In the genomic region with DNA sequence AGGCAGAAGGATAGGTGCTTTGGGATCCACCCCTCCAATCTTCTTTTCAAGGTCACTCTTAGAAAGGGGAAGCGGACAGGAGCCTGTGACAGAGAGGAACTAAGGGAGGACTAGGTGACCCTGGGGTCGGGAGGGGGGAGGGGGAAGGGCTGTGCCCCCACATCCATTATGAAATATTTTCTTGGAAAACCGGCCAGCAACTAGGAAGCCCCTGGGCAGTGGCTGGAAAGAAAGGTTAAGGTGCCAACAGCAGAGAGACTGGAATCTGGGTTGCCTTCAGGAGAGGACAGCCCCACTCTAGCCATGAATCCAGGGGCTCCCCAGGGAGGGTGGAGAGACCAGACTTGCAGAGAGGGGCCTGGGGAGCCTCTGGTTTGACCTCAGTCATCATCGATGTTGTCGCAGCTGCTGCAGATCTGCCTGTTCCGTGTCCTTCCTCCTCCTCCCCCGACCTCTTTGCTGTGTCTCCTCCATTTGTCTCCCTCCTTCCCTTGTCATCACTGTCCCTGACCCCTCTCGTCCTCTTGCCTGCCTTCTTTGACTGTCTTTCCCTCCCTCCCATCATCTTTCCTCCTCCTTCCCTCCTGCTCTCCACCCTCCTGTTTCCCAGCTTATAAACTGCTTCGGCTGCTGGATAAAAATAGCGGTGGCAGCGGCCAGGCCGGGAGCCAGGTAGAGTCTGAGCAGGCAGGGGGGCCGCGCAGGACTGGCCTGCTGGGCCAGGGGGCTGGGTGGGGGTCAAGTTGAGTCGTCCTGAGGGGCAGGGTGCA, we compare ENCODE assay signal across 8 cellular contexts. TPM values are rescaled to one million over a fixed set of nuclear protein-coding genes. Genes with fewer than 3 reads are reported as not detected.
DNase-seq lines count a peak whose midpoint lies in the region; ATAC-seq and TF ChIP-seq lines count a peak whose summit lies in the region.
"Had no signal": no experiment of that assay in that cellular context is flagged by ENCODE, and none has a peak within 500 bp of the region (broad histone marks: within the 10 kb centered on the region; RNA-seq: fewer than 3 reads in every experiment).

No MANE protein-coding gene starts in this region.

- 46% methylated on average over 15 of the region's 15 CpGs for WGBS in prostate gland

- intact Hi-C loops in prostate gland (cut with DNase I) = no loop called here

- no peaks in the 10 kb centered on the region for H4K20me1 ChIP-seq in Loucy (ENCODE audit: insufficient read depth, low read length, poor library complexity, severe bottlenecking)

- H3K9me3 ChIP-seq in Loucy (ENCODE audit: insufficient read depth, low read depth, low read length) (no peaks in the 10 kb centered on the region), prostate gland (no peaks in the 10 kb centered on the region)

- H3K36me3 ChIP-seq in Loucy (ENCODE audit: insufficient read depth, low read length) (peaks cover 5% of the 10 kb centered on the region; the same call in 1 of the 2 replicates), prostate gland (no peaks in the 10 kb centered on the region)

- H3K4me2 ChIP-seq in Loucy (ENCODE audit: low read depth, low read length, poor library complexity, severe bottlenecking) = peak overlapping the region; percentile 85

- H3K4me1 ChIP-seq in Loucy (ENCODE audit: insufficient read depth, low read length, poor library complexity, severe bottlenecking) (peaks cover 38% of the 10 kb centered on the region), prostate gland (replicated peaks) (peaks cover 10% of the 10 kb centered on the region)

- ATAC-seq in GM18511 (IDR thresholded peaks at IDR 0.05; ENCODE audit: unreplicated experiment) = no peak

- H2AFZ ChIP-seq in Loucy (ENCODE audit: low read length) = no peak overlapping the region

- H3K27ac ChIP-seq in coronary artery (peak overlapping the region; percentile 69 to 87), prostate gland (peak overlapping the region; percentile 34 to 44)
- H3K27ac ChIP-seq: epithelial cell of prostate had no signal

- TF ChIP-seq POLR2A in prostate gland (IDR thresholded peaks at IDR 0.05) = no peak

- H3K27me3 ChIP-seq in Loucy (ENCODE audit: insufficient read depth, low read length, poor library complexity, severe bottlenecking) = no peaks in the 10 kb centered on the region
- no peaks in the 10 kb centered on the region for H3K27me3 ChIP-seq in prostate gland (replicated peaks; ENCODE audit: insufficient read depth)

- TF ChIP-seq CTCF in Loucy (conservative IDR thresholded peaks at IDR 0.05; ENCODE audit: low read length) (no peak), coronary artery (IDR thresholded peaks at IDR 0.05) (no peak), prostate gland (IDR thresholded peaks at IDR 0.05) (no peak)

- H3K9me2 ChIP-seq in Loucy (replicated peaks; ENCODE audit: low read depth, low read length) = no peaks in the 10 kb centered on the region

- H3F3A ChIP-seq in Loucy (ENCODE audit: low read depth) = 0 out of 2 replicates have a peak, but pooled peaks cover 3% of the 10 kb centered on the region

- no peak for DNase-seq in coronary artery (ENCODE audit: low spot score)
- DNase-seq in prostate gland (ENCODE audit: low spot score) = no peak
- DNase-seq in medulla oblongata (ENCODE audit: extremely low spot score) = no peak
- no peak for DNase-seq in NK-92 (lab: John Stamatoyannopoulos, UW; ENCODE audit: unreplicated experiment)
- DNase-seq: NCI-H345 had no signal

- peak overlapping the region; percentile 39 for H3K9ac ChIP-seq in Loucy (ENCODE audit: low read depth, low read length, poor library complexity, severe bottlenecking)

- no peak overlapping the region for H3K4me3 ChIP-seq in Loucy (ENCODE audit: low read length, poor library complexity, severe bottlenecking)
- H3K4me3 ChIP-seq in coronary artery = peak overlapping the region; percentile 58
- H3K4me3 ChIP-seq in prostate gland = no peak overlapping the region

- H3K79me2 ChIP-seq in Loucy (ENCODE audit: insufficient read depth, low read length) = peaks cover 34% of the 10 kb centered on the region

RNA-seq across cellular contexts. Expression of gene SLC29A1, which starts 3.2 kb away (rescaled TPM):
- total RNA-seq in prostate gland = 10 to 100 TPM; 18.5 to 58.9 TPM

RNA-seq across cellular contexts. Expression of gene MYMX, which starts 9.8 kb away (rescaled TPM):
- not detected for total RNA-seq in prostate gland

RNA-seq across cellular contexts. Expression of gene HSP90AB1, which starts 20.3 kb away (rescaled TPM):
- 100 to 1,000 TPM; 650 to 805 TPM for total RNA-seq in prostate gland

RNA-seq across cellular contexts. Expression of gene SLC35B2, which starts 30.8 kb away (rescaled TPM):
- 10 to 100 TPM; 44.5 to 59.9 TPM for total RNA-seq in prostate gland

RNA-seq across cellular contexts. Expression of gene NFKBIE, which starts 38.8 kb away (rescaled TPM):
- 10 to 100 TPM; 20.8 to 34.4 TPM for total RNA-seq in prostate gland
